Comparison of ENCODE assay signal across 10 cellular contexts in the genomic region with DNA sequence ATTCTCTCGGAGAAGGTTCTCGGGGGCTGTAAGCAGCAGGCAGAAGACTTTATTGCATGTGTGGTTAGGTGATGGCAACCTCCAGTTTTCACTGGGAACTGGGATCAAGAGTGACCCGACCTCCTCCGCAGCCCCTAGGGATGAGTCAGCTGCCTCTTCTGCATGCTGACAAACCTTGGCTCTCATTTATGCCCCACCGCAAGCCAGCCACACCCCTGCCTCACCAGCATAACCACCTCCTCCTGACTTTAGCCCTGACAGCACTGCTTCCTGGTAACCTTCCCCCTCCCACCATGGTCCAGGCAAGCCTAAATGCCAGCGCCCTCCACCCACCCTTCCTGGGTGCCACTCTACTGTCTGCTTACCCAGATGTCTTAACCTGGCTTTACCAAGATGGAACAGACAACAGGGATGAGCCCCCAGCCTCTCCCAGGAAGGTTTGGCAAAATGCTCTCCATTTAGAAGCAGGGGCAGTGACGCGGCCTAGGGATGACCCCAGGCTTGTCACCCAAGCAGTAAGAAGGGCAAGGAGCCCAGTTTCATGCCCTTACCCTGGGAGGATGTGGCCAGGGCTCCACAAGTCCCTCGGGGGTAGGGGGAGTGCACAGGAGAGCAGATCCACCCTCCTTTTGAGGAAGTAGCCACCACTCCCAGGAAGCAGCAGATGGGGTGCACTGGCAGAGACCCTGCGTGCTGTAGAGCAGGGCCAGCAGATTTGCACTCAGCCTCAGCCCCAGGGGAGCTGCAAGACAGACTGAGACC.
DNase-seq lines count a peak whose midpoint lies in the region; ATAC-seq and TF ChIP-seq lines count a peak whose summit lies in the region.
"Had no signal": no experiment of that assay in that cellular context is flagged by ENCODE, and none has a peak within 500 bp of the region (broad histone marks: within the 10 kb centered on the region; RNA-seq: fewer than 3 reads in every experiment).

No MANE protein-coding gene starts in this region.

- TF ChIP-seq CTCF in nephron progenitor cell (IDR thresholded peaks at IDR 0.05), result no peak

- no peak for DNase-seq in T-helper 2 cell treated with Interferon-gamma antibody and Interleukin-4, amounts not matched to agents 5 μg/mL and 100 μg/mL, for 36 hours (ENCODE audit: low spot score)
- DNase-seq in nephron progenitor cell, result no peak
- no peak for DNase-seq in midbrain (lab: John Stamatoyannopoulos, UW)
- no peak for DNase-seq in activated naive CD8-positive, alpha-beta T cell treated with anti-CD3 and anti-CD28 coated beads, Interleukin-2, amount 50 U/mL, for 24 hours
- no peak for DNase-seq in NCI-H2196 treated with DMSO at 0.1 percent for 48 hours (lab: John Stamatoyannopoulos, UW; ENCODE audit: unreplicated experiment)
- no peak for DNase-seq in NCI-H1417 treated with DMSO at 0.1 percent for 48 hours (lab: John Stamatoyannopoulos, UW)
- DNase-seq: occipital lobe had no signal

- no peaks in the 10 kb centered on the region for H3K27me3 Mint-ChIP-seq in T-helper 2 cell treated with Interferon-gamma antibody and Interleukin-4, amounts not matched to agents 5 μg/mL and 100 μg/mL, for 36 hours (ENCODE audit: low read depth)
- peaks cover 2% of the 10 kb centered on the region for H3K27me3 Mint-ChIP-seq in nephron progenitor cell (ENCODE audit: low read depth, poor library complexity)
- no peaks in the 10 kb centered on the region for H3K27me3 Mint-ChIP-seq in activated naive CD8-positive, alpha-beta T cell treated with anti-CD3 and anti-CD28 coated beads, Interleukin-2, amount 50 U/mL, for 24 hours
- H3K27me3 Mint-ChIP-seq: T-cell had no signal

- no peaks in the 10 kb centered on the region for H3K9me3 Mint-ChIP-seq in T-helper 2 cell treated with Interferon-gamma antibody and Interleukin-4, amounts not matched to agents 5 μg/mL and 100 μg/mL, for 36 hours
- no peaks in the 10 kb centered on the region for H3K9me3 Mint-ChIP-seq in nephron progenitor cell
- H3K9me3 Mint-ChIP-seq in activated naive CD8-positive, alpha-beta T cell treated with anti-CD3 and anti-CD28 coated beads, Interleukin-2, amount 50 U/mL, for 24 hours, result no peaks in the 10 kb centered on the region
- H3K9me3 Mint-ChIP-seq: T-cell had no signal

- H3K4me1 Mint-ChIP-seq in T-helper 2 cell treated with Interferon-gamma antibody and Interleukin-4, amounts not matched to agents 5 μg/mL and 100 μg/mL, for 36 hours (ENCODE audit: low read depth), result peaks cover 5% of the 10 kb centered on the region
- peaks cover 18% of the 10 kb centered on the region for H3K4me1 Mint-ChIP-seq in nephron progenitor cell
- peaks cover 12% of the 10 kb centered on the region for H3K4me1 Mint-ChIP-seq in activated naive CD8-positive, alpha-beta T cell treated with anti-CD3 and anti-CD28 coated beads, Interleukin-2, amount 50 U/mL, for 24 hours

- no peak overlapping the region for H3K4me3 Mint-ChIP-seq in T-helper 2 cell treated with Interferon-gamma antibody and Interleukin-4, amounts not matched to agents 5 μg/mL and 100 μg/mL, for 36 hours
- no peak overlapping the region for H3K4me3 Mint-ChIP-seq in nephron progenitor cell
- H3K4me3 Mint-ChIP-seq in activated naive CD8-positive, alpha-beta T cell treated with anti-CD3 and anti-CD28 coated beads, Interleukin-2, amount 50 U/mL, for 24 hours, result no peak overlapping the region
- H3K4me3 Mint-ChIP-seq: T-cell had no signal

- peak overlapping the region; percentile 36 for H3K27ac Mint-ChIP-seq in T-helper 2 cell treated with Interferon-gamma antibody and Interleukin-4, amounts not matched to agents 5 μg/mL and 100 μg/mL, for 36 hours
- H3K27ac Mint-ChIP-seq in nephron progenitor cell, result peak overlapping the region; percentile 88
- H3K27ac Mint-ChIP-seq in activated naive CD8-positive, alpha-beta T cell treated with anti-CD3 and anti-CD28 coated beads, Interleukin-2, amount 50 U/mL, for 24 hours, result no peak overlapping the region
- H3K27ac Mint-ChIP-seq: T-cell had no signal

- H3K36me3 Mint-ChIP-seq in T-helper 2 cell treated with Interferon-gamma antibody and Interleukin-4, amounts not matched to agents 5 μg/mL and 100 μg/mL, for 36 hours (ENCODE audit: low read depth), result no peaks in the 10 kb centered on the region
- H3K36me3 Mint-ChIP-seq in nephron progenitor cell (ENCODE audit: low read depth), result peaks cover 5% of the 10 kb centered on the region
- H3K36me3 Mint-ChIP-seq in activated naive CD8-positive, alpha-beta T cell treated with anti-CD3 and anti-CD28 coated beads, Interleukin-2, amount 50 U/mL, for 24 hours (ENCODE audit: low read depth), result peaks cover 3% of the 10 kb centered on the region

- ATAC-seq in GM18873 (IDR thresholded peaks at IDR 0.05; ENCODE audit: low FRiP score, unreplicated experiment), result peak; percentile 55
- peak; percentile 72 for ATAC-seq in HG03354 (IDR thresholded peaks at IDR 0.05; ENCODE audit: poor library complexity, severe bottlenecking, unreplicated experiment)
- ATAC-seq in activated naive CD8-positive, alpha-beta T cell treated with anti-CD3 and anti-CD28 coated beads, Interleukin-2, amount 50 U/mL, for 24 hours, result no peak
